3 cellular contexts compared by ENCODE assay signal in the genomic region with DNA sequence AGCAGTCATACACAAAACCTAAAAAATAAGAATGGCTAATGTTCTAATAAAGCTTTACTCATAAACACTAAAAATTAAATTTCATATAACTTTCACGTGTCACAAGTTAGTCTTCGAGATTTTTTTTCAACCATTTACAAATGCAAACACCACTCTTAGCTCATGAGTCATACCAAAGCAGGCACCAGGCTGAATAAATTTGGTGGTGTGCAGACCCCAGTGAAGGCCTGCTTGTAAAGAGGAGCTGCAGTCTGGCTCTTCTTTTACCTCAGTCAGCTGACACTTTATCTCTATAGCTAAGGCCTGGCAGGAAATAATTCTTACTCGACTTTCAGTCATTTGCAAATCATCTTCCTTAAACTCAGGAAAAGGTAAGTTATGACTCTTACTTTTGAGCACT.
TF ChIP-seq lines count a peak whose summit lies in the region.

No MANE protein-coding gene starts in this region.

TF ChIP-seq in SK-N-SH treated with all-trans-retinoic acid at 6 μM for 48 hours, 23 proteins besides CTCF, POLR2A, EP300 and RAD21 (continued from another document):
- TF ChIP-seq, protein P1, sequence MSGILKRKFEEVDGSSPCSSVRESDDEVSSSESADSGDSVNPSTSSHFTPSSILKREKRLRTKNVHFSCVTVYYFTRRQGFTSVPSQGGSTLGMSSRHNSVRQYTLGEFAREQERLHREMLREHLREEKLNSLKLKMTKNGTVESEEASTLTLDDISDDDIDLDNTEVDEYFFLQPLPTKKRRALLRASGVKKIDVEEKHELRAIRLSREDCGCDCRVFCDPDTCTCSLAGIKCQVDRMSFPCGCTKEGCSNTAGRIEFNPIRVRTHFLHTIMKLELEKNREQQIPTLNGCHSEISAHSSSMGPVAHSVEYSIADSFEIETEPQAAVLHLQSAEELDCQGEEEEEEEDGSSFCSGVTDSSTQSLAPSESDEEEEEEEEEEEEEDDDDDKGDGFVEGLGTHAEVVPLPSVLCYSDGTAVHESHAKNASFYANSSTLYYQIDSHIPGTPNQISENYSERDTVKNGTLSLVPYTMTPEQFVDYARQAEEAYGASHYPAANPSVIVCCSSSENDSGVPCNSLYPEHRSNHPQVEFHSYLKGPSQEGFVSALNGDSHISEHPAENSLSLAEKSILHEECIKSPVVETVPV (CRISPR knock-in tag; IDR thresholded peaks at IDR 0.05), result no peak
- TF ChIP-seq BACH2 (CRISPR knock-in tag; IDR thresholded peaks at IDR 0.05; ENCODE audit: borderline replicate concordance), result no peak
- no peak for TF ChIP-seq OSR1 (CRISPR knock-in tag; IDR thresholded peaks at IDR 0.05)
- no peak for TF ChIP-seq TCF4 (CRISPR knock-in tag; IDR thresholded peaks at IDR 0.05; ENCODE audit: borderline replicate concordance)
- TF ChIP-seq POU6F1 (CRISPR knock-in tag; IDR thresholded peaks at IDR 0.05; ENCODE audit: borderline replicate concordance, low read depth), result no peak

TF ChIP-seq in SK-N-SH, 30 proteins besides CTCF, POLR2A, EP300 and RAD21 (continued from another document):
- no peak for TF ChIP-seq MEF2A (IDR thresholded peaks at IDR 0.05; ENCODE audit: borderline replicate concordance, low read depth)
- no peak for TF ChIP-seq YY1 (IDR thresholded peaks at IDR 0.05; ENCODE audit: low read depth)

TF ChIP-seq in endothelial cell of umbilical vein, 7 proteins besides CTCF, POLR2A, EP300 and RAD21 (continued from another document):
- TF ChIP-seq JUN (IDR thresholded peaks at IDR 0.05; ENCODE audit: borderline replicate concordance, insufficient read depth, insufficient read length, low read depth) (no peak), MAX (IDR thresholded peaks at IDR 0.05; ENCODE audit: insufficient read depth, insufficient read length) (no peak), MYC (IDR thresholded peaks at IDR 0.05; ENCODE audit: low read depth, low read length) (no peak), EZH2 (IDR thresholded peaks at IDR 0.05; ENCODE audit: borderline replicate concordance, low read depth, low read length, severe bottlenecking) (no peak)
